ENCODE assay signal across 18 cellular contexts in genomic region chr18:12820526-12820925, GRCh38.
DNase-seq lines count a peak whose midpoint lies in the region; ATAC-seq, FAIRE-seq and TF ChIP-seq lines count a peak whose summit lies in the region.
"Had no signal": no experiment of that assay in that cellular context is flagged by ENCODE, and none has a peak within 500 bp of the region (broad histone marks: within the 10 kb centered on the region; RNA-seq: fewer than 3 reads in every experiment).

No MANE protein-coding gene starts in this region.

- no peaks in the 10 kb centered on the region for H3K9me3 Mint-ChIP-seq in natural killer cell

- ATAC-seq in HepG2 (no peak), natural killer cell (peak in 1 of 3 donors; percentile 49), body of pancreas (no peak)
- ATAC-seq: gastroesophageal sphincter, left colon had no signal

- POLR2A ChIA-PET in HepG2 (lab: Yijun Ruan, JAX): no interaction called here

- H3K4me2 ChIP-seq in HepG2 (ENCODE audit: low read depth, low read length): no peak overlapping the region
- peak overlapping the region; percentile 61 for H3K4me2 ChIP-seq in fibroblast of lung (ENCODE audit: extremely low read depth, insufficient read depth, low read length)

- peaks cover 36 to 43% of the 10 kb centered on the region in 2 donors for H3K4me1 Mint-ChIP-seq in natural killer cell

- 39% methylated on average over 5 of the region's 5 CpGs for WGBS in liver
- 94% methylated on average over 5 of the region's 5 CpGs for WGBS in HepG2 (ENCODE audit: low lambda C conversion rate)
- 74 to 86% methylated on average over 5 of the region's 5 CpGs for WGBS in body of pancreas, 2 donors

- no peak for FAIRE-seq in HepG2 (lab: Jason Lieb, UNC)
- FAIRE-seq: G401.6 had no signal

- CTCF ChIA-PET in HepG2 (lab: Yijun Ruan, JAX; ENCODE audit: low intra/inter-chr PET ratio, low total read pairs): no interaction called here

- H3K4me3 Mint-ChIP-seq in natural killer cell: peak overlapping the region; percentile 14

- H3K9me3 ChIP-seq in liver (ENCODE audit: control insufficient read depth in 4 of 4, low read length in 3 of 4): no peaks in the 10 kb centered on the region
- H3K9me3 ChIP-seq in HepG2 (ENCODE audit: low read length): no peaks in the 10 kb centered on the region
- H3K9me3 ChIP-seq in fibroblast of lung (ENCODE audit: control insufficient read depth, insufficient read depth, low read depth, low read length): no peaks in the 10 kb centered on the region
- H3K9me3 ChIP-seq in body of pancreas: no peaks in the 10 kb centered on the region
- H3K9me3 ChIP-seq: BLaER1 treated with 17β-estradiol and CSF1 and Interleukin-3, amounts not matched to agents 10 nM and 100 nM; gastroesophageal sphincter; neutrophil had no signal

- peak overlapping the region in 2 of 3 donors; percentile 8 to 17 for H3K4me3 ChIP-seq in liver (ENCODE audit: low read depth in 1 of 3, low read length in 3 of 3)
- H3K4me3 ChIP-seq in HepG2 (replicated peaks in 1 of 3; ENCODE audit: insufficient read depth in 1 of 3, low read depth in 2 of 3, low read length in 3 of 3): no peak overlapping the region
- peak overlapping the region in 1 of 4 experiments; percentile 12 for H3K4me3 ChIP-seq in fibroblast of lung (replicated peaks in 1 of 4; ENCODE audit: control extremely low read depth in 1 of 4, insufficient read depth in 1 of 4, low read depth in 3 of 4, low read length in 4 of 4)
- H3K4me3 ChIP-seq in body of pancreas: no peak overlapping the region
- H3K4me3 ChIP-seq: BLaER1 treated with 17β-estradiol and CSF1 and Interleukin-3, amounts not matched to agents 10 nM and 100 nM; gastroesophageal sphincter had no signal

- H2AFZ ChIP-seq in HepG2 (ENCODE audit: low read length) (no peak overlapping the region), fibroblast of lung (ENCODE audit: low read length) (no peak overlapping the region)

- H3K79me2 ChIP-seq in HepG2 (ENCODE audit: insufficient read depth, low read length): no peaks in the 10 kb centered on the region
- H3K79me2 ChIP-seq in fibroblast of lung (ENCODE audit: control insufficient read depth, insufficient read depth, low read length): no peaks in the 10 kb centered on the region

- H3K4me1 ChIP-seq in liver (ENCODE audit: control insufficient read depth in 4 of 4, insufficient read depth in 4 of 4, low read length in 3 of 4) (peaks cover 0 to 24% (median 17%) of the 10 kb centered on the region in 4 donors), HepG2 (ENCODE audit: insufficient read depth, low read length) (no peaks in the 10 kb centered on the region), fibroblast of lung (ENCODE audit: control insufficient read depth, extremely low read depth, insufficient read depth, low read length) (no peaks in the 10 kb centered on the region), body of pancreas (no peaks in the 10 kb centered on the region)

- DNase-seq in HepG2 (ENCODE audit: low spot score): no peak
- DNase-seq in fibroblast of lung (ENCODE audit: low read depth in 2 of 2): no peak
- DNase-seq in natural killer cell: no peak
- DNase-seq in body of pancreas: no peak
- DNase-seq in RKO (ENCODE audit: low spot score): no peak
- DNase-seq in HUDEP-2 (lab: John Stamatoyannopoulos, UW; ENCODE audit: unreplicated experiment in 76 of 76): no peak
- DNase-seq in NK-92 (lab: John Stamatoyannopoulos, UW; ENCODE audit: unreplicated experiment): no peak
- DNase-seq: activated gamma-delta T cell treated with Interleukin-2 at 50 U/mL for 16 hours; erythroblast; left colon; NCI-H1092 treated with DMSO at 0.1 percent for 48 hours; right cardiac atrium; stimulated activated CD8-positive, alpha-beta memory T cell treated with anti-CD3 and anti-CD28 coated beads, Interleukin-4, amount 100 ng/mL, for 48 hours had no signal

- TF ChIP-seq POLR2A in HepG2 (IDR thresholded peaks at IDR 0.05; ENCODE audit: insufficient read depth in 1 of 2, low read depth in 2 of 2, low read length in 2 of 2) (no peak), body of pancreas (IDR thresholded peaks at IDR 0.05) (no peak)

- H3K27me3 ChIP-seq in liver (ENCODE audit: control insufficient read depth in 4 of 4, insufficient read depth in 4 of 4, low read length in 3 of 4) (no peaks in the 10 kb centered on the region), HepG2 (ENCODE audit: control insufficient read depth in 1 of 2, insufficient read depth in 2 of 2, low read length in 2 of 2) (no peaks in the 10 kb centered on the region), fibroblast of lung (ENCODE audit: control insufficient read depth, insufficient read depth, low read length) (no peaks in the 10 kb centered on the region), body of pancreas (no peaks in the 10 kb centered on the region)
- H3K27me3 ChIP-seq: BLaER1 treated with 17β-estradiol and CSF1 and Interleukin-3, amounts not matched to agents 10 nM and 100 nM; gastroesophageal sphincter; neutrophil had no signal

- peak overlapping the region; percentile 73 to 85 for H3K27ac ChIP-seq in liver (ENCODE audit: low read depth in 1 of 2, low read length in 2 of 2)
- H3K27ac ChIP-seq in HepG2 (ENCODE audit: extremely low read length, insufficient read depth, low read length): no peak overlapping the region
- H3K27ac ChIP-seq in fibroblast of lung (ENCODE audit: insufficient read depth, low read length): no peak overlapping the region
- no peak overlapping the region for H3K27ac ChIP-seq in body of pancreas
- H3K27ac ChIP-seq: gastroesophageal sphincter, neutrophil had no signal

- H3K27ac Mint-ChIP-seq in natural killer cell: peak overlapping the region; percentile 80 to 86

- H3K9ac ChIP-seq in liver (ENCODE audit: low read depth in 1 of 2, low read length in 2 of 2) (peak overlapping the region in 1 of 2 donors; percentile 17), HepG2 (ENCODE audit: insufficient read depth, low read depth, low read length) (no peak overlapping the region), fibroblast of lung (ENCODE audit: insufficient read depth, low read length) (no peak overlapping the region)

- H4K20me1 ChIP-seq in HepG2 (ENCODE audit: insufficient read depth, low read length) (no peaks in the 10 kb centered on the region), fibroblast of lung (ENCODE audit: control insufficient read depth, extremely low read depth, insufficient read depth, low read length) (no peaks in the 10 kb centered on the region)

- no TSS peak for BruUV-seq in HepG2 (replicated peaks; lab: Mats Ljungman, UMichigan)

- intact Hi-C loops in HepG2 (cut with micrococcal nuclease; ENCODE audit: unreplicated experiment) (no loop called here), natural killer cell (cut with micrococcal nuclease) (loop anchor here (2.0 kb wide), 1 partner anchor 18 kb away; no protein-coding TSS in a partner anchor), body of pancreas (cut with DNase I) (no loop called here)

- TF ChIP-seq RAD21 in liver (IDR thresholded peaks at IDR 0.05): no peak
- TF ChIP-seq RAD21 in HepG2 (CRISPR knock-in tag; IDR thresholded peaks at IDR 0.05): no peak

- TF ChIP-seq EP300 in HepG2 (IDR thresholded peaks at IDR 0.05; ENCODE audit: low read depth in 2 of 2, low read length in 2 of 2): no peak
- TF ChIP-seq EP300 in HepG2 (CRISPR knock-in tag; IDR thresholded peaks at IDR 0.05; ENCODE audit: borderline replicate concordance): no peak

- H3K36me3 ChIP-seq in liver (ENCODE audit: control insufficient read depth in 4 of 4, insufficient read depth in 3 of 4, low read depth in 1 of 4, low read length in 3 of 4): peaks cover 2 to 20% (median 16%) of the 10 kb centered on the region in 4 donors
- H3K36me3 ChIP-seq in HepG2 (replicated peaks in 1 of 2; ENCODE audit: control insufficient read depth in 1 of 2, insufficient read depth in 2 of 2, low read length in 2 of 2): peaks cover 6 to 57% of the 10 kb centered on the region in 2 experiments
- no peaks in the 10 kb centered on the region for H3K36me3 ChIP-seq in fibroblast of lung (ENCODE audit: control insufficient read depth, insufficient read depth, low read length)
- H3K36me3 ChIP-seq in body of pancreas (replicated peaks in 1 of 2; ENCODE audit: insufficient read depth in 1 of 2, low read depth in 2 of 2): peaks cover 0 to 12% of the 10 kb centered on the region in 2 donors

- in situ Hi-C loops in HepG2 (cut with HindIII; ENCODE audit: extremely low pct_ligation_motif_present, low pct_unique_long_range_greater_than_20kb): no loop called here

- no peaks in the 10 kb centered on the region for H3K27me3 Mint-ChIP-seq in natural killer cell (ENCODE audit: low read depth in 2 of 2)

- H3K36me3 Mint-ChIP-seq in natural killer cell: peaks cover 22% of the 10 kb centered on the region

- TF ChIP-seq CTCF in liver (IDR thresholded peaks at IDR 0.05; ENCODE audit: low read depth, low read length, missing input control): no peak
- TF ChIP-seq CTCF in HepG2 (CRISPR knock-in tag; IDR thresholded peaks at IDR 0.05): no peak
- TF ChIP-seq CTCF in fibroblast of lung (conservative IDR thresholded peaks at IDR 0.05 in 1 of 2, IDR thresholded peaks at IDR 0.05 in 1 of 2; ENCODE audit: low read depth in 1 of 2, low read length in 2 of 2): no peak
- TF ChIP-seq CTCF in natural killer cell (IDR thresholded peaks at IDR 0.05): no peak
- no peak for TF ChIP-seq CTCF in body of pancreas (IDR thresholded peaks at IDR 0.05)

TF ChIP-seq in liver, 16 proteins besides CTCF, POLR2A, EP300 and RAD21:
- no peak for TF ChIP-seq JUND (IDR thresholded peaks at IDR 0.05)
- TF ChIP-seq RXRA (IDR thresholded peaks at IDR 0.05): no peak

TF ChIP-seq in HepG2, 621 proteins besides CTCF, POLR2A, EP300 and RAD21:
- TF ChIP-seq GTF2F1 (IDR thresholded peaks at IDR 0.05; ENCODE audit: low read length) (no peak), AKAP8 (CRISPR knock-in tag; IDR thresholded peaks at IDR 0.05) (no peak), SNAPC5 (CRISPR knock-in tag; IDR thresholded peaks at IDR 0.05; ENCODE audit: borderline replicate concordance) (no peak), KLF9 (CRISPR knock-in tag; IDR thresholded peaks at IDR 0.05; ENCODE audit: low read depth) (no peak), PCBP1 (IDR thresholded peaks at IDR 0.05; ENCODE audit: borderline replicate concordance, low read depth, low read length) (no peak), SRSF1 (optimal IDR thresholded peaks at IDR 0.05; ENCODE audit: low read depth, low read length) (no peak)

Comparison
In these comparisons a context has a peak if more than half of its experiments do, and no peak if none do; other contexts are left out.
1. H3K27ac ChIP-seq: peak in liver (2 of 2); none in HepG2 (single experiment), fibroblast of lung (single experiment) and body of pancreas (0 of 4).
2. H3K4me3 ChIP-seq: peak in liver (2 of 3); none in HepG2 (0 of 3) and body of pancreas (0 of 2).